8 cellular contexts compared by ENCODE assay signal in the genomic region with DNA sequence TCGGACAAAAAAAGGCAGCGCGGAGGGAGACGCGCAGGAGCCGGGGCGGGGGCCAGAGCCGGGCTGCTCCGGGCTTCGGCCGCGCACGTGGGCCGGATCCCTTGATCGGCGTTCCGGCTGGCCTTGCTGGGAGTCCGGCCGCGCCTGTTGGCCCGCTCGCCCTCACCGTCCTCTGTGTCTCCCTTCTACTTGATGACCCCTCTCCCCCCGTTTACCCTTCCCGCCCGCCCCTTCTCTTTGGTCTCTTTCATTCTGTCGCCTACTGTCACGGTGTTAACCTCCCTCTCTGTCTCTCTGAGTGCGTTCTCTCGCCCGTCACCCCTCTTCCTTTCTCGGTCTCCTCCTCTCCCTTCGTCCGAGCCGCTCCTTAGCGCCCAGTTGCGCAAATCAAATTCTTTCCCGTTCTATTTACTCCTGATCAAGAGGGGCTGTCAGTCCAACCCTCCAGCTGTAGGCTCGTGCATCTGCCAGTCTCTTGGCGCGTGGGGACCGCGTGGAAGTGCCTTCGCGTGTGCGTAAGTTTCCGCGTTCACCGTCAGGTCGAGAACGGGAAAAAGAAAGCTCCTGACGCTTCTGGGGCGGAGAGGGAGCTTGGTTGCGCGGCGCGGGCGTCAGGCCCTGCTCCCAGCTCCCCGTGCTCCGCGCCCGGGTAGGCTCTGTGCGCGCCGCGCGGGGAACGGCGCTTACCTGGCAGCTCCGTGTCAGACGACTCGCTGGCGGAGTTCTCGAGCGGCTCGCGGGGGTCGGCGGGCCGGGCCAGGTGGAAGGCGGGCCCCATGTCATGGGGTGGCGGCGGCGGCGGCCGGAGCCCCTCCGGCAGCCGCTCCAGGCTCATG. TPM values are rescaled to one million over a fixed set of nuclear protein-coding genes. Genes with fewer than 3 reads are reported as not detected.
A peak's percentile ranks its signal among the peaks of the same experiment; 100 is the strongest.
DNase-seq lines count a peak whose midpoint lies in the region; ATAC-seq and TF ChIP-seq lines count a peak whose summit lies in the region.

No MANE protein-coding gene starts in this region.

- TF ChIP-seq CTCF in DOHH2 (IDR thresholded peaks at IDR 0.05; ENCODE audit: low read depth, low read length, poor library complexity, severe bottlenecking): no peak
- no peak for TF ChIP-seq CTCF in activated B cell treated with CpG ODN at 0.5 μM for 24 hours (IDR thresholded peaks at IDR 0.05)
- TF ChIP-seq CTCF in hepatocyte (IDR thresholded peaks at IDR 0.05; ENCODE audit: poor library complexity): no peak
- TF ChIP-seq CTCF in spleen (IDR thresholded peaks at IDR 0.05 in 8 of 11, conservative IDR thresholded peaks at IDR 0.05 in 3 of 11): no peak

- CTCF ChIA-PET in activated B cell treated with CpG ODN at 0.5 μM for 24 hours (lab: Charles Lee): no interaction called here

- peak; percentile 26 for ATAC-seq in activated B cell treated with CpG ODN at 0.5 μM for 24 hours (ENCODE audit: low read depth)

- peaks cover 5% of the 10 kb centered on the region for H3K9me3 Mint-ChIP-seq in activated B cell treated with CpG ODN at 0.5 μM for 24 hours

- H3K9ac ChIP-seq in HUES48 (ENCODE audit: low read depth, low read length): no peak overlapping the region

- H3K36me3 Mint-ChIP-seq in activated B cell treated with CpG ODN at 0.5 μM for 24 hours (ENCODE audit: low read depth): no peaks in the 10 kb centered on the region

- H3K36me3 ChIP-seq in DOHH2 (ENCODE audit: control insufficient read depth, low read length): peaks cover 47% of the 10 kb centered on the region
- H3K36me3 ChIP-seq in HUES48 (ENCODE audit: control insufficient read depth, insufficient read depth, low read length): no peaks in the 10 kb centered on the region
- H3K36me3 ChIP-seq in hepatocyte (replicated peaks; ENCODE audit: insufficient read depth, low read depth): no peaks in the 10 kb centered on the region
- no peaks in the 10 kb centered on the region for H3K36me3 ChIP-seq in spleen

- under 1% methylated on average over 41 of the region's 88 CpGs for WGBS in hepatocyte (ENCODE audit: low lambda C conversion rate, missing lambda C conversion rate)
- 2 to 5% (median 3%) methylated on average over 46 to 88 of the region's 88 CpGs for WGBS in spleen, 5 donors

- intact Hi-C loops in activated B cell treated with CpG ODN at 0.5 μM for 24 hours (cut with micrococcal nuclease): loop anchor here (5.0 kb wide), 2 partner anchors 159 to 459 kb away; no protein-coding TSS in a partner anchor
- intact Hi-C loops in spleen (cut with DNase I; ENCODE audit: low total_unique reads): no loop called here

- H3K9me2 ChIP-seq in DOHH2 (replicated peaks; ENCODE audit: control insufficient read depth, low read length) (no peaks in the 10 kb centered on the region), hepatocyte (replicated peaks; ENCODE audit: insufficient read depth) (no peaks in the 10 kb centered on the region)

- no peaks in the 10 kb centered on the region for H3F3A ChIP-seq in DOHH2 (ENCODE audit: control insufficient read depth, insufficient read depth)

- H3K27ac Mint-ChIP-seq in activated B cell treated with CpG ODN at 0.5 μM for 24 hours: no peak overlapping the region

- peak overlapping the region; percentile 26 for H2AFZ ChIP-seq in hepatocyte

- no peak for DNase-seq in activated B cell treated with CpG ODN at 0.5 μM for 24 hours
- DNase-seq in hepatocyte (ENCODE audit: low spot score): peak; percentile 59
- DNase-seq in spleen: no peak
- DNase-seq in NCI-H187 (lab: John Stamatoyannopoulos, UW): no peak
- DNase-seq in amygdala (lab: John Stamatoyannopoulos, UW): no peak
- no peak for DNase-seq in H4 (ENCODE audit: low spot score)

- peak overlapping the region; percentile 76 for H3K4me3 Mint-ChIP-seq in activated B cell treated with CpG ODN at 0.5 μM for 24 hours

- H3K4me2 ChIP-seq in DOHH2 (ENCODE audit: low read length) (peak overlapping the region; percentile 67), hepatocyte (peak overlapping the region; percentile 84)

- H3K9me3 ChIP-seq in DOHH2 (ENCODE audit: control insufficient read depth, insufficient read depth, low read length) (no peaks in the 10 kb centered on the region), HUES48 (ENCODE audit: control insufficient read depth, insufficient read depth, low read length) (no peaks in the 10 kb centered on the region), hepatocyte (ENCODE audit: low read depth) (no peaks in the 10 kb centered on the region), spleen (peaks cover 0 to 10% (median 0%) of the 10 kb centered on the region in 8 donors)

- H3K4me3 ChIP-seq in DOHH2 (ENCODE audit: low read length) (peak overlapping the region; percentile 92), HUES48 (ENCODE audit: low read depth, low read length) (peak overlapping the region; percentile 47), hepatocyte (peak overlapping the region; percentile 93), spleen (peak overlapping the region; percentile 9 to 67 (median 42))

- peaks cover 39% of the 10 kb centered on the region for H3K4me1 Mint-ChIP-seq in activated B cell treated with CpG ODN at 0.5 μM for 24 hours

- H3K27me3 ChIP-seq in DOHH2 (ENCODE audit: control insufficient read depth, low read length) (no peaks in the 10 kb centered on the region), HUES48 (ENCODE audit: control insufficient read depth, insufficient read depth, low read length) (peaks cover 98% of the 10 kb centered on the region), hepatocyte (peaks cover 60% of the 10 kb centered on the region), spleen (replicated peaks in 1 of 7) (peaks cover 27 to 100% (median 100%) of the 10 kb centered on the region in 7 donors)

- H4K20me1 ChIP-seq in DOHH2 (ENCODE audit: control insufficient read depth, insufficient read depth, low read depth, low read length) (peaks cover 7% of the 10 kb centered on the region), hepatocyte (ENCODE audit: insufficient read depth, poor library complexity, severe bottlenecking) (peaks cover 18% of the 10 kb centered on the region)

- H3K27ac ChIP-seq in DOHH2 (ENCODE audit: low read depth, low read length): peak overlapping the region; percentile 74
- H3K27ac ChIP-seq in HUES48 (ENCODE audit: low read depth, low read length): no peak overlapping the region
- H3K27ac ChIP-seq in hepatocyte: peak overlapping the region; percentile 97
- no peak overlapping the region for H3K27ac ChIP-seq in spleen

- peaks cover 34% of the 10 kb centered on the region for H3K4me1 ChIP-seq in DOHH2 (ENCODE audit: control insufficient read depth, low read length)
- H3K4me1 ChIP-seq in HUES48 (ENCODE audit: control insufficient read depth, insufficient read depth, low read length): peaks cover 26% of the 10 kb centered on the region
- H3K4me1 ChIP-seq in hepatocyte (ENCODE audit: insufficient read depth): peaks cover 13% of the 10 kb centered on the region
- peaks cover 24 to 67% (median 48%) of the 10 kb centered on the region in 6 donors for H3K4me1 ChIP-seq in spleen

- peaks cover 59% of the 10 kb centered on the region for H3K79me2 ChIP-seq in DOHH2 (ENCODE audit: control insufficient read depth, low read length)
- H3K79me2 ChIP-seq in hepatocyte: peaks cover 84% of the 10 kb centered on the region

- peaks cover 65% of the 10 kb centered on the region for H3K27me3 Mint-ChIP-seq in activated B cell treated with CpG ODN at 0.5 μM for 24 hours

- POLR2A ChIA-PET in activated B cell treated with CpG ODN at 0.5 μM for 24 hours (lab: Charles Lee): interaction anchor here (0.7 kb wide), 1 partner anchor 129 kb away, joined by 4 read pairs; no protein-coding TSS in a partner anchor

- no peak for TF ChIP-seq POLR2A in spleen (IDR thresholded peaks at IDR 0.05)

RNA-seq across cellular contexts. Expression of gene PITX1, which starts 0.8 kb away (rescaled TPM):
- total RNA-seq in activated B cell treated with CpG ODN at 0.5 μM for 24 hours (not detected in 2 replicates), hepatocyte (62.9 and 64.9 TPM in 2 replicates), spleen (under 1 TPM in 1 of 7 donors, not detected in 6; 0.98 TPM)
- polyA plus RNA-seq in hepatocyte (141 and 156 TPM in 2 replicates), spleen (under 1 TPM; 0.04 to 0.38 (median 0.09) TPM)
- 27.0 and 32.6 TPM in 2 replicates for total RNA-seq in H4 (2014; rRNA removed; shearing (Covaris generic))

Comparison
In these comparisons a context has a peak if more than half of its experiments do, and no peak if none do; other contexts are left out.
1. H3K27ac ChIP-seq: peak in DOHH2 (single experiment) and hepatocyte (single experiment); none in HUES48 (single experiment) and spleen (0 of 8).
2. H3K4me3 ChIP-seq: peak in every context shown above with its lines; median percentile 93 in hepatocyte; 92 in DOHH2; 47 in HUES48; 42 in spleen.
3. RNA of gene PITX1, which starts 0.8 kb away (total RNA-seq): 62.9 to 64.9 TPM in hepatocyte and 27.0 to 32.6 TPM in H4; 0.98 TPM in spleen and not detected in activated B cell treated with CpG ODN at 0.5 μM for 24 hours; every median in the first group is over 10 times any median in the second.